Comparison of ENCODE assay signal across 1 cellular context in genomic region chr16:64132686-64133085, GRCh38.
TF ChIP-seq lines count a peak whose summit lies in the region.

No MANE protein-coding gene starts in this region.

TF ChIP-seq in HepG2, 621 proteins besides CTCF, POLR2A, EP300 and RAD21 (continued from another document):
- TF ChIP-seq PRDM10 (CRISPR knock-in tag; IDR thresholded peaks at IDR 0.05; ENCODE audit: low read depth) (no peak), ARID2 (CRISPR knock-in tag; IDR thresholded peaks at IDR 0.05; ENCODE audit: borderline replicate concordance) (no peak), ZNF333 (CRISPR knock-in tag; IDR thresholded peaks at IDR 0.05; ENCODE audit: borderline replicate concordance) (no peak), HCFC1 (IDR thresholded peaks at IDR 0.05; ENCODE audit: low read depth, low read length) (no peak), ZNF263 (CRISPR knock-in tag; IDR thresholded peaks at IDR 0.05) (no peak), CBX1 (IDR thresholded peaks at IDR 0.05; ENCODE audit: low read depth) (no peak), MTA3 (CRISPR knock-in tag; IDR thresholded peaks at IDR 0.05) (no peak), GZF1 (CRISPR knock-in tag; IDR thresholded peaks at IDR 0.05) (no peak), ZNF12 (CRISPR knock-in tag; IDR thresholded peaks at IDR 0.05) (no peak), HINFP (CRISPR knock-in tag; IDR thresholded peaks at IDR 0.05; ENCODE audit: low read depth) (no peak), ZEB1 (IDR thresholded peaks at IDR 0.05; ENCODE audit: insufficient replicate concordance, low read depth) (no peak), ZNF619 (CRISPR knock-in tag; IDR thresholded peaks at IDR 0.05) (no peak), KIAA2018 (CRISPR knock-in tag; IDR thresholded peaks at IDR 0.05; ENCODE audit: borderline replicate concordance) (no peak), PPARG (CRISPR knock-in tag; conservative IDR thresholded peaks at IDR 0.05) (no peak), NR2F2 (IDR thresholded peaks at IDR 0.05; ENCODE audit: borderline replicate concordance, low read depth) (no peak), ZFP37 (CRISPR knock-in tag; IDR thresholded peaks at IDR 0.05; ENCODE audit: borderline replicate concordance) (no peak), BRF2 (CRISPR knock-in tag; IDR thresholded peaks at IDR 0.05) (no peak), ATAD3A (CRISPR knock-in tag; IDR thresholded peaks at IDR 0.05) (no peak)
